20 cellular contexts compared by ENCODE assay signal in genomic region chr12:31023271-31023724, GRCh38.
"Had no signal": no experiment of that assay in that cellular context is flagged by ENCODE, and none has a peak within 500 bp of the region (broad histone marks: within the 10 kb centered on the region; RNA-seq: fewer than 3 reads in every experiment).

No MANE protein-coding gene starts in this region.

- H3K4me3 Mint-ChIP-seq: activated CD4-positive, alpha-beta memory T cell treated with anti-CD3 and anti-CD28 coated beads for 36 hours; activated naive CD8-positive, alpha-beta T cell; naive thymus-derived CD4-positive, alpha-beta T cell; neural crest cell; stimulated activated naive CD8-positive, alpha-beta T cell treated with anti-CD3 and anti-CD28 coated beads, Interleukin-15, Interleukin-2, amounts not matched to agents 100 ng/mL and 50 ng/mL, for 24 hours; T-helper 17 cell had no signal

- H3K27ac Mint-ChIP-seq: activated CD4-positive, alpha-beta memory T cell treated with anti-CD3 and anti-CD28 coated beads for 36 hours; activated naive CD8-positive, alpha-beta T cell; stimulated activated naive CD8-positive, alpha-beta T cell treated with anti-CD3 and anti-CD28 coated beads, Interleukin-15, Interleukin-2, amounts not matched to agents 100 ng/mL and 50 ng/mL, for 24 hours; T-helper 17 cell had no signal

- H3K9me3 ChIP-seq: adrenal gland, lower lobe of right lung, prostate gland, thyroid gland, upper lobe of right lung had no signal

- H3K4me3 ChIP-seq: adrenal gland, dorsolateral prefrontal cortex, lower lobe of right lung, prostate gland, thyroid gland, upper lobe of right lung had no signal

- H3K36me3 Mint-ChIP-seq: activated CD4-positive, alpha-beta memory T cell treated with anti-CD3 and anti-CD28 coated beads for 36 hours had no signal

- H3K27me3 ChIP-seq: adrenal gland, dorsolateral prefrontal cortex, thyroid gland, upper lobe of right lung had no signal

- ATAC-seq: lower lobe of right lung; naive thymus-derived CD4-positive, alpha-beta T cell; T-helper 17 cell; upper lobe of right lung had no signal

- DNase-seq: activated CD4-positive, alpha-beta memory T cell treated with anti-CD3 and anti-CD28 coated beads for 36 hours; activated CD4-positive, alpha-beta T cell treated with anti-CD3 and anti-CD28 coated beads for 48 hours; activated CD4-positive, CD25-positive, alpha-beta regulatory T cell; activated naive CD4-positive, alpha-beta T cell; activated T-cell treated with anti-CD3 and anti-CD28 coated beads, Interleukin-2, amount 50 U/mL, for 1 hour; adrenal gland; central memory CD4-positive, alpha-beta T cell; foreskin fibroblast; kidney; lower lobe of right lung; naive thymus-derived CD4-positive, alpha-beta T cell; SW 1271; T-helper 17 cell; thyroid gland; upper lobe of right lung had no signal

- H3K27ac ChIP-seq: adrenal gland, dorsolateral prefrontal cortex, lower lobe of right lung, prostate gland, thyroid gland, upper lobe of right lung had no signal

- H3K36me3 ChIP-seq: adrenal gland, lower lobe of right lung, prostate gland, thyroid gland, upper lobe of right lung had no signal

- H3K4me1 ChIP-seq: adrenal gland, prostate gland, thyroid gland, upper lobe of right lung had no signal

- H3K4me1 Mint-ChIP-seq: naive thymus-derived CD4-positive, alpha-beta T cell; T-helper 17 cell had no signal

- H3K27me3 Mint-ChIP-seq: activated naive CD8-positive, alpha-beta T cell had no signal
